In genomic region chr18:3172081-3172480, GRCh38 we compare ENCODE assay signal across 28 cellular contexts. TPM values are rescaled to one million over a fixed set of nuclear protein-coding genes. Genes with fewer than 3 reads are reported as not detected.
A peak's percentile ranks its signal among the peaks of the same experiment; 100 is the strongest.
DNase-seq lines count a peak whose midpoint lies in the region; ATAC-seq and TF ChIP-seq lines count a peak whose summit lies in the region.
"Had no signal": no experiment of that assay in that cellular context is flagged by ENCODE, and none has a peak within 500 bp of the region (broad histone marks: within the 10 kb centered on the region; RNA-seq: fewer than 3 reads in every experiment).

No MANE protein-coding gene starts in this region.

- H4K20me1 ChIP-seq in OCI-LY1 (ENCODE audit: insufficient read depth, low read length) (no peaks in the 10 kb centered on the region), H9 (ENCODE audit: control insufficient read depth, insufficient read depth, insufficient read length) (no peaks in the 10 kb centered on the region)

- no peaks in the 10 kb centered on the region for H3K27me3 ChIP-seq in OCI-LY1 (ENCODE audit: insufficient read depth, low read length)
- H3K27me3 ChIP-seq in H9 (ENCODE audit: insufficient read depth, low read length), result no peaks in the 10 kb centered on the region
- H3K27me3 ChIP-seq: heart left ventricle, SJCRH30 had no signal

- H3T11ph ChIP-seq in H9 (ENCODE audit: low read length), result no peak overlapping the region

- H3K4me3 ChIP-seq in OCI-LY1 (ENCODE audit: low read depth, low read length, poor library complexity, severe bottlenecking), result no peak overlapping the region
- H3K4me3 ChIP-seq: GM23338, heart left ventricle, SJCRH30, smooth muscle cell, thoracic aorta had no signal

- H3K9me3 Mint-ChIP-seq in H9, result no peaks in the 10 kb centered on the region
- H3K9me3 Mint-ChIP-seq: activated T-cell treated with anti-CD3 and anti-CD28 coated beads, Interleukin-2, amount 50 U/mL, for 4 hours; effector memory CD8-positive, alpha-beta T cell; GM23338; naive thymus-derived CD8-positive, alpha-beta T cell; stimulated activated effector memory CD8-positive, alpha-beta T cell treated with anti-CD3 and anti-CD28 coated beads, Interleukin-12 subunit alpha, Interleukin-12 subunit beta, amount 100 ng/mL, for 72 hours had no signal

- H3K27me3 Mint-ChIP-seq in H9 (ENCODE audit: low read depth), result no peaks in the 10 kb centered on the region; the same call in 1 of the 2 replicates
- H3K27me3 Mint-ChIP-seq: activated CD4-positive, alpha-beta T cell treated with anti-CD3 and anti-CD28 coated beads for 36 hours; effector memory CD8-positive, alpha-beta T cell; naive thymus-derived CD8-positive, alpha-beta T cell had no signal

- peak; percentile 67 for ATAC-seq in GM18511 (IDR thresholded peaks at IDR 0.05; ENCODE audit: unreplicated experiment)
- peak; percentile 49 for ATAC-seq in HG03571 (IDR thresholded peaks at IDR 0.05; ENCODE audit: unreplicated experiment)
- no peak for ATAC-seq in HG03469 (IDR thresholded peaks at IDR 0.05; ENCODE audit: unreplicated experiment)
- ATAC-seq: activated CD4-positive, alpha-beta T cell treated with anti-CD3 and anti-CD28 coated beads for 36 hours; activated T-cell treated with anti-CD3 and anti-CD28 coated beads, Interleukin-2, amount 50 U/mL, for 4 hours; effector memory CD8-positive, alpha-beta T cell; GM23338; heart left ventricle; naive thymus-derived CD8-positive, alpha-beta T cell; Panc1; stimulated activated effector memory CD8-positive, alpha-beta T cell treated with anti-CD3 and anti-CD28 coated beads, Interleukin-12 subunit alpha, Interleukin-12 subunit beta, amount 100 ng/mL, for 72 hours had no signal

- no peak overlapping the region for H2BK120ac ChIP-seq in H9 (ENCODE audit: low read depth, low read length, poor library complexity, severe bottlenecking)

- H3K36me3 Mint-ChIP-seq in H9 (ENCODE audit: insufficient read depth in 1 of 3, low read depth in 3 of 3), result no peaks in the 10 kb centered on the region
- H3K36me3 Mint-ChIP-seq: stimulated activated effector memory CD8-positive, alpha-beta T cell treated with anti-CD3 and anti-CD28 coated beads, Interleukin-12 subunit alpha, Interleukin-12 subunit beta, amount 100 ng/mL, for 72 hours had no signal

- H3K4me1 ChIP-seq in OCI-LY1 (ENCODE audit: insufficient read depth, low read length, severe bottlenecking) (peaks cover 60% of the 10 kb centered on the region), H9 (ENCODE audit: insufficient read depth, low read length) (no peaks in the 10 kb centered on the region)
- H3K4me1 ChIP-seq: SJCRH30 had no signal

- no peak overlapping the region for H3K4ac ChIP-seq in H9 (ENCODE audit: low read depth, low read length)

- no peak overlapping the region for H3K18ac ChIP-seq in H9 (ENCODE audit: insufficient read length, low read depth, low read length)

- no peak overlapping the region for H3K23ac ChIP-seq in H9 (ENCODE audit: insufficient read length, low read depth, low read length)

- no peak overlapping the region for H2BK12ac ChIP-seq in H9 (ENCODE audit: insufficient read length, low read depth, low read length)

- H3K4me2 ChIP-seq in OCI-LY1 (ENCODE audit: low read length), result no peak overlapping the region
- no peak overlapping the region for H3K4me2 ChIP-seq in H9 (ENCODE audit: insufficient read depth, insufficient read length, low read length)
- H3K4me2 ChIP-seq: GM23338, smooth muscle cell had no signal

- H3K4me3 Mint-ChIP-seq in H9, result no peak overlapping the region
- H3K4me3 Mint-ChIP-seq: activated CD4-positive, alpha-beta T cell treated with anti-CD3 and anti-CD28 coated beads for 36 hours; activated T-cell treated with anti-CD3 and anti-CD28 coated beads, Interleukin-2, amount 50 U/mL, for 4 hours; effector memory CD8-positive, alpha-beta T cell; GM23338; naive thymus-derived CD8-positive, alpha-beta T cell; stimulated activated effector memory CD8-positive, alpha-beta T cell treated with anti-CD3 and anti-CD28 coated beads, Interleukin-12 subunit alpha, Interleukin-12 subunit beta, amount 100 ng/mL, for 72 hours had no signal

- H4K91ac ChIP-seq in H9 (ENCODE audit: insufficient read length, low read depth, low read length), result no peak overlapping the region

- H2AK5ac ChIP-seq in H9 (ENCODE audit: insufficient read length, low read length), result no peak overlapping the region

- H3K79me2 ChIP-seq in OCI-LY1 (ENCODE audit: insufficient read depth, low read length) (no peaks in the 10 kb centered on the region), H9 (ENCODE audit: insufficient read depth, low read length) (no peaks in the 10 kb centered on the region)

- H3K27ac Mint-ChIP-seq in H9, result no peak overlapping the region
- H3K27ac Mint-ChIP-seq: activated CD4-positive, alpha-beta T cell treated with anti-CD3 and anti-CD28 coated beads for 36 hours; effector memory CD8-positive, alpha-beta T cell; GM23338; naive thymus-derived CD8-positive, alpha-beta T cell; stimulated activated effector memory CD8-positive, alpha-beta T cell treated with anti-CD3 and anti-CD28 coated beads, Interleukin-12 subunit alpha, Interleukin-12 subunit beta, amount 100 ng/mL, for 72 hours had no signal

- no peaks in the 10 kb centered on the region for H3F3A ChIP-seq in OCI-LY1 (ENCODE audit: insufficient read depth, low read length)

- H3K9me3 ChIP-seq in OCI-LY1 (ENCODE audit: low read length), result no peaks in the 10 kb centered on the region
- no peaks in the 10 kb centered on the region for H3K9me3 ChIP-seq in H9 (ENCODE audit: control insufficient read depth, low read depth, low read length)
- H3K9me3 ChIP-seq: heart left ventricle, SJCRH30, thoracic aorta had no signal

- H2BK5ac ChIP-seq in H9 (ENCODE audit: insufficient read length, low read length), result no peak overlapping the region

- H3K79me1 ChIP-seq in H9 (ENCODE audit: insufficient read depth, low read depth, low read length, poor library complexity, severe bottlenecking), result no peaks in the 10 kb centered on the region

- H4K8ac ChIP-seq in H9 (replicated peaks; ENCODE audit: insufficient read length, low read depth, low read length), result no peak overlapping the region

- WGBS in H9 (ENCODE audit: extremely low coverage, insufficient read length, low lambda C conversion rate), result no CpG with 5 or more reads among the region's 3 CpGs

- in situ Hi-C loops in G401 (cut with HindIII; ENCODE audit: low sequenced_read_pairs), result no loop called here

- no peak overlapping the region for H3K14ac ChIP-seq in H9 (ENCODE audit: insufficient read depth, low read length)

- H3K27ac ChIP-seq in OCI-LY1 (ENCODE audit: low read depth, low read length, poor library complexity, severe bottlenecking), result peak overlapping the region; percentile 46
- no peak overlapping the region for H3K27ac ChIP-seq in H9 (ENCODE audit: insufficient read length, low read depth, low read length)
- H3K27ac ChIP-seq: heart left ventricle, SJCRH30, thoracic aorta had no signal

- H3K4me1 Mint-ChIP-seq in H9, result no peaks in the 10 kb centered on the region
- H3K4me1 Mint-ChIP-seq: activated CD4-positive, alpha-beta T cell treated with anti-CD3 and anti-CD28 coated beads for 36 hours; GM23338; naive thymus-derived CD8-positive, alpha-beta T cell; stimulated activated effector memory CD8-positive, alpha-beta T cell treated with anti-CD3 and anti-CD28 coated beads, Interleukin-12 subunit alpha, Interleukin-12 subunit beta, amount 100 ng/mL, for 72 hours had no signal

- DNase-seq in mucosa of gallbladder (ENCODE audit: low spot score) (peak; percentile 34), D341Med (ENCODE audit: low spot score) (no peak), H9 (no peak), G401 (ENCODE audit: low spot score) (no peak)
- DNase-seq: activated CD4-positive, alpha-beta T cell treated with anti-CD3 and anti-CD28 coated beads for 36 hours; activated T-cell treated with anti-CD3 and anti-CD28 coated beads, Interleukin-2, amount 50 U/mL, for 4 hours; C1 segment of cervical spinal cord; effector memory CD8-positive, alpha-beta T cell; foreskin fibroblast; heart left ventricle; kidney glomerular epithelial cell; mesenchymal stem cell; naive thymus-derived CD8-positive, alpha-beta T cell; NCI-H1417; NCI-H2081; NCI-H446; SJCRH30; stimulated activated CD4-positive, alpha-beta T cell treated with anti-CD3 and anti-CD28 coated beads, Interleukin-2, amount 100 ng/mL, for 48 hours; T-helper 1 cell had no signal

- H2AFZ ChIP-seq in OCI-LY1 (ENCODE audit: low read length), result no peak overlapping the region
- no peak overlapping the region for H2AFZ ChIP-seq in H9 (ENCODE audit: low read length)

- no peak overlapping the region for H2BK15ac ChIP-seq in H9 (ENCODE audit: low read depth, low read length)

- H3K56ac ChIP-seq in H9 (ENCODE audit: insufficient read length, low read depth, low read length), result no peak overlapping the region

- no peak overlapping the region for H3K9ac ChIP-seq in OCI-LY1 (ENCODE audit: low read length)
- H3K9ac ChIP-seq in H9 (ENCODE audit: extremely low read depth, insufficient read length, low read length), result no peak overlapping the region

- TF ChIP-seq CTCF in OCI-LY1 (IDR thresholded peaks at IDR 0.05; ENCODE audit: low read length), result no peak
- no peak for TF ChIP-seq CTCF in H9 (conservative IDR thresholded peaks at IDR 0.05)

- no peak overlapping the region for H2BK20ac ChIP-seq in H9 (ENCODE audit: low read depth, low read length, poor library complexity, severe bottlenecking)

- no peaks in the 10 kb centered on the region for H3K9me2 ChIP-seq in OCI-LY1 (ENCODE audit: low read depth, low read length)

- H3K36me3 ChIP-seq in OCI-LY1 (ENCODE audit: insufficient read depth, low read length), result no peaks in the 10 kb centered on the region
- H3K36me3 ChIP-seq: SJCRH30 had no signal

- no peaks in the 10 kb centered on the region for H3K23me2 ChIP-seq in H9 (ENCODE audit: insufficient read length, low read depth, low read length, poor library complexity, severe bottlenecking)

- H4K5ac ChIP-seq in H9 (ENCODE audit: insufficient read length, low read depth, low read length), result no peak overlapping the region

RNA-seq across cellular contexts. Expression of gene MYOM1, which starts 47.7 kb away (rescaled TPM):
- total RNA-seq in mucosa of gallbladder (138 TPM), H9 (2021) (0.17 and 0.20 TPM in 2 replicates)
- total RNA-seq in G401 (2014; rRNA removed; shearing (Covaris generic)), result 0.06 and 0.17 TPM in 2 replicates

Comparison
In these comparisons a context has a peak if more than half of its experiments do, and no peak if none do; other contexts are left out.
1. RNA of gene MYOM1, which starts 47.7 kb away (total RNA-seq): 138 TPM in mucosa of gallbladder (single experiment); 0.17 to 0.20 TPM in H9 and 0.06 to 0.17 TPM in G401; every median in the first group is over 100 times any median in the second.